1 cellular context compared by ENCODE assay signal in genomic region chr6:167129588-167129987, GRCh38.
TF ChIP-seq lines count a peak whose summit lies in the region.

No MANE protein-coding gene starts in this region.

TF ChIP-seq in GM12878, 131 proteins besides CTCF, POLR2A, EP300 and RAD21:
- TF ChIP-seq, protein P1, sequence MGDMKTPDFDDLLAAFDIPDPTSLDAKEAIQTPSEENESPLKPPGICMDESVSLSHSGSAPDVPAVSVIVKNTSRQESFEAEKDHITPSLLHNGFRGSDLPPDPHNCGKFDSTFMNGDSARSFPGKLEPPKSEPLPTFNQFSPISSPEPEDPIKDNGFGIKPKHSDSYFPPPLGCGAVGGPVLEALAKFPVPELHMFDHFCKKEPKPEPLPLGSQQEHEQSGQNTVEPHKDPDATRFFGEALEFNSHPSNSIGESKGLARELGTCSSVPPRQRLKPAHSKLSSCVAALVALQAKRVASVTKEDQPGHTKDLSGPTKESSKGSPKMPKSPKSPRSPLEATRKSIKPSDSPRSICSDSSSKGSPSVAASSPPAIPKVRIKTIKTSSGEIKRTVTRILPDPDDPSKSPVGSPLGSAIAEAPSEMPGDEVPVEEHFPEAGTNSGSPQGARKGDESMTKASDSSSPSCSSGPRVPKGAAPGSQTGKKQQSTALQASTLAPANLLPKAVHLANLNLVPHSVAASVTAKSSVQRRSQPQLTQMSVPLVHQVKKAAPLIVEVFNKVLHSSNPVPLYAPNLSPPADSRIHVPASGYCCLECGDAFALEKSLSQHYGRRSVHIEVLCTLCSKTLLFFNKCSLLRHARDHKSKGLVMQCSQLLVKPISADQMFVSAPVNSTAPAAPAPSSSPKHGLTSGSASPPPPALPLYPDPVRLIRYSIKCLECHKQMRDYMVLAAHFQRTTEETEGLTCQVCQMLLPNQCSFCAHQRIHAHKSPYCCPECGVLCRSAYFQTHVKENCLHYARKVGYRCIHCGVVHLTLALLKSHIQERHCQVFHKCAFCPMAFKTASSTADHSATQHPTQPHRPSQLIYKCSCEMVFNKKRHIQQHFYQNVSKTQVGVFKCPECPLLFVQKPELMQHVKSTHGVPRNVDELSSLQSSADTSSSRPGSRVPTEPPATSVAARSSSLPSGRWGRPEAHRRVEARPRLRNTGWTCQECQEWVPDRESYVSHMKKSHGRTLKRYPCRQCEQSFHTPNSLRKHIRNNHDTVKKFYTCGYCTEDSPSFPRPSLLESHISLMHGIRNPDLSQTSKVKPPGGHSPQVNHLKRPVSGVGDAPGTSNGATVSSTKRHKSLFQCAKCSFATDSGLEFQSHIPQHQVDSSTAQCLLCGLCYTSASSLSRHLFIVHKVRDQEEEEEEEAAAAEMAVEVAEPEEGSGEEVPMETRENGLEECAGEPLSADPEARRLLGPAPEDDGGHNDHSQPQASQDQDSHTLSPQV (IDR thresholded peaks at IDR 0.05): no peak
- TF ChIP-seq SIN3A (IDR thresholded peaks at IDR 0.05; ENCODE audit: low read depth, low read length) (0 out of 2 replicates have a peak, but pooled peaks have one; percentile 8), NFIC (IDR thresholded peaks at IDR 0.05; ENCODE audit: low read depth, low read length) (0 out of 2 replicates have a peak, but pooled peaks have one; percentile 20)
